Comparison of ENCODE assay signal across 8 cellular contexts in genomic region chr21:37370152-37371040, GRCh38. TPM values are rescaled to one million over a fixed set of nuclear protein-coding genes. Genes with fewer than 3 reads are reported as not detected.
DNase-seq lines count a peak whose midpoint lies in the region; ATAC-seq, FAIRE-seq and TF ChIP-seq lines count a peak whose summit lies in the region.

No MANE protein-coding gene starts in this region.

- H4K20me1 ChIP-seq in MM.1S (ENCODE audit: insufficient read depth, low read length), result peaks cover 71% of the 10 kb centered on the region

- no peaks in the 10 kb centered on the region for H3K27me3 ChIP-seq in MM.1S (replicated peaks; ENCODE audit: insufficient read depth, low read length)
- no peaks in the 10 kb centered on the region for H3K27me3 ChIP-seq in bronchial epithelial cell (ENCODE audit: control insufficient read depth, insufficient read depth, low read length)

- peaks cover 28% of the 10 kb centered on the region for H3K36me3 Mint-ChIP-seq in activated naive CD4-positive, alpha-beta T cell treated with anti-CD3 and anti-CD28 coated beads, Interleukin-2, amount 10 ng/mL, durations not matched to agents 7 days and 5 days
- H3K36me3 Mint-ChIP-seq in neural crest cell (ENCODE audit: low read depth), result no peaks in the 10 kb centered on the region

- ATAC-seq in HG02759 (IDR thresholded peaks at IDR 0.05; ENCODE audit: unreplicated experiment), result no peak

- no peak for FAIRE-seq in bronchial epithelial cell (lab: Jason Lieb, UNC)

- H3K9me3 ChIP-seq in MM.1S (replicated peaks; ENCODE audit: insufficient read depth, low read length), result no peaks in the 10 kb centered on the region

- peaks cover 34% of the 10 kb centered on the region for H3K4me1 ChIP-seq in MM.1S (ENCODE audit: low read length)

- H3F3A ChIP-seq in MM.1S (ENCODE audit: insufficient read depth, low read length), result peaks cover 37% of the 10 kb centered on the region

- peaks cover 62% of the 10 kb centered on the region for H3K4me1 Mint-ChIP-seq in activated naive CD4-positive, alpha-beta T cell treated with anti-CD3 and anti-CD28 coated beads, Interleukin-2, amount 10 ng/mL, durations not matched to agents 7 days and 5 days
- H3K4me1 Mint-ChIP-seq in neural crest cell, result peaks cover 65% of the 10 kb centered on the region

- H3K9me3 Mint-ChIP-seq in activated naive CD4-positive, alpha-beta T cell treated with anti-CD3 and anti-CD28 coated beads, Interleukin-2, amount 10 ng/mL, durations not matched to agents 7 days and 5 days, result no peaks in the 10 kb centered on the region
- H3K9me3 Mint-ChIP-seq in neural crest cell, result no peaks in the 10 kb centered on the region

- peaks cover 85% of the 10 kb centered on the region for H3K79me2 ChIP-seq in MM.1S (ENCODE audit: low read length)

- peak overlapping the region; percentile 85 for H3K27ac Mint-ChIP-seq in activated naive CD4-positive, alpha-beta T cell treated with anti-CD3 and anti-CD28 coated beads, Interleukin-2, amount 10 ng/mL, durations not matched to agents 7 days and 5 days
- H3K27ac Mint-ChIP-seq in neural crest cell (ENCODE audit: unreplicated experiment), result no peak overlapping the region

- H3K36me3 ChIP-seq in MM.1S (replicated peaks; ENCODE audit: insufficient read depth, low read length) (no peaks in the 10 kb centered on the region), bronchial epithelial cell (ENCODE audit: control insufficient read depth, insufficient read depth, low read length) (no peaks in the 10 kb centered on the region)

- H3K27ac ChIP-seq in MM.1S (ENCODE audit: low read length), result peak overlapping the region; percentile 9; the same call in 1 of the 2 replicates

- no peak for DNase-seq in activated naive CD4-positive, alpha-beta T cell treated with anti-CD3 and anti-CD28 coated beads, Interleukin-2, amount 10 ng/mL, durations not matched to agents 7 days and 5 days
- no peak for DNase-seq in activated naive CD4-positive, alpha-beta T cell (lab: John Stamatoyannopoulos, UW)
- DNase-seq in MM.1S (peak; percentile 85), bronchial epithelial cell (ENCODE audit: low read depth) (peak; percentile 89), neural crest cell (ENCODE audit: low read depth, low spot score) (no peak), cortex of kidney (lab: John Stamatoyannopoulos, UW) (no peak), amygdala (lab: John Stamatoyannopoulos, UW) (no peak)

- H3K4me3 ChIP-seq in MM.1S (ENCODE audit: low read length), result peak overlapping the region; percentile 74
- H3K4me3 ChIP-seq in bronchial epithelial cell (ENCODE audit: low read depth, low read length), result peak overlapping the region; percentile 89

- peak overlapping the region; percentile 93 for H3K4me2 ChIP-seq in MM.1S (ENCODE audit: low read depth, low read length)

- H3K9ac ChIP-seq in MM.1S (ENCODE audit: low read length), result no peak overlapping the region

- TF ChIP-seq CTCF in MM.1S (IDR thresholded peaks at IDR 0.05; ENCODE audit: low read length), result no peak
- no peak for TF ChIP-seq CTCF in bronchial epithelial cell (IDR thresholded peaks at IDR 0.05; ENCODE audit: insufficient read depth, low read length, severe bottlenecking)
- no peak for TF ChIP-seq CTCF in neural crest cell (conservative IDR thresholded peaks at IDR 0.05)

- H2AFZ ChIP-seq in MM.1S (ENCODE audit: low read length), result no peak overlapping the region

- no peaks in the 10 kb centered on the region for H3K9me2 ChIP-seq in MM.1S (replicated peaks; ENCODE audit: insufficient read depth, low read length)

- peaks cover 7% of the 10 kb centered on the region for H3K27me3 Mint-ChIP-seq in activated naive CD4-positive, alpha-beta T cell treated with anti-CD3 and anti-CD28 coated beads, Interleukin-2, amount 10 ng/mL, durations not matched to agents 7 days and 5 days
- peaks cover 3% of the 10 kb centered on the region for H3K27me3 Mint-ChIP-seq in neural crest cell (ENCODE audit: low read depth)

- H3K4me3 Mint-ChIP-seq in activated naive CD4-positive, alpha-beta T cell treated with anti-CD3 and anti-CD28 coated beads, Interleukin-2, amount 10 ng/mL, durations not matched to agents 7 days and 5 days, result peak overlapping the region; percentile 88
- H3K4me3 Mint-ChIP-seq in neural crest cell, result peak overlapping the region; percentile 95

- CTCF ChIA-PET in activated naive CD4-positive, alpha-beta T cell treated with anti-CD3 and anti-CD28 coated beads, Interleukin-2, amount 10 ng/mL, durations not matched to agents 7 days and 5 days (lab: Charles Lee), result interaction anchor here (1.0 to 1.3 kb wide), 2 partner anchors 12 to 194 kb away, joined by 3 read pairs; no protein-coding TSS in a partner anchor

RNA-seq across cellular contexts. Expression of gene DYRK1A, which starts 3.8 kb away (rescaled TPM):
- total RNA-seq in bronchial epithelial cell (47.4 and 51.1 TPM in 2 replicates), neural crest cell (73.5 and 77.0 TPM in 2 replicates)

Comparison
In these comparisons a context has a peak if more than half of its experiments do, and no peak if none do; other contexts are left out.
1. DNase-seq: peak in MM.1S (single experiment) and bronchial epithelial cell (single experiment); none in activated naive CD4-positive, alpha-beta T cell treated with anti-CD3 and anti-CD28 coated beads, Interleukin-2, amount 10 ng/mL, durations not matched to agents 7 days and 5 days (single experiment), activated naive CD4-positive, alpha-beta T cell (0 of 4), neural crest cell (single experiment), cortex of kidney (single experiment) and amygdala (0 of 56).